9 cellular contexts compared by ENCODE assay signal in the genomic region with DNA sequence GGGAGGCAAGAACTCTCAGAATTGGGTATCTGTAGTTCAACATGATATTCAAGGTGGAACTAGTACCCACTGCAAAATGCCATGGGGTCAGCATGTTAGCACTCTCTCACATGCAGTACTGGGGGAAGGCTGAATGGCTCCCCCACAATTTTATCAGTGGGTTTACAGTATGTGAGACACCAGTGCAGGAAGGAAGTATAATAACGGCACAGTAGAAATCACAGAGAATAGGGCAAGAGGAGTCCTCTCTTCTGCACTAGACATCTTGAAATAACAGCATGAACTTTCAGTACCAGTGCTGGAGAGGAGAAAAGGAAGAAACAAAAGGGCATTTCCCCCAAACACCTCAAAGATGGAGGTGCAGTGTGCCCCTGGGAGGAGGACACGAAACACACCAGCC. TPM values are rescaled to one million over a fixed set of nuclear protein-coding genes. Genes with fewer than 3 reads are reported as not detected.
DNase-seq lines count a peak whose midpoint lies in the region; ATAC-seq and TF ChIP-seq lines count a peak whose summit lies in the region.
"Had no signal": no experiment of that assay in that cellular context is flagged by ENCODE, and none has a peak within 500 bp of the region (broad histone marks: within the 10 kb centered on the region; RNA-seq: fewer than 3 reads in every experiment).

No MANE protein-coding gene starts in this region.

- H3K27ac ChIP-seq in H9 (ENCODE audit: insufficient read length, low read depth, low read length), result no peak overlapping the region
- peak overlapping the region in 12 of 21 experiments; percentile 9 to 96 (median 90) for H3K27ac ChIP-seq in skin epidermis

- H3K23me2 ChIP-seq in H9 (ENCODE audit: insufficient read length, low read depth, low read length, poor library complexity, severe bottlenecking), result peaks cover 6% of the 10 kb centered on the region

- peak overlapping the region; percentile 59 to 98 (median 79); a peak in 4 of 7 replicates for H3K27ac Mint-ChIP-seq in H9
- peak overlapping the region; percentile 98 for H3K27ac Mint-ChIP-seq in T-helper 17 cell

- H3K4me1 ChIP-seq in H9 (ENCODE audit: insufficient read depth, low read length), result no peaks in the 10 kb centered on the region; the same call in 1 of the 2 replicates

- WGBS in H9 (ENCODE audit: extremely low coverage, insufficient read length, low lambda C conversion rate), result no CpG with 5 or more reads among the region's 2 CpGs

- H3K4me2 ChIP-seq in H9 (ENCODE audit: insufficient read depth, insufficient read length, low read length), result peak overlapping the region; percentile 90

- H2BK15ac ChIP-seq in H9 (ENCODE audit: low read depth, low read length), result no peak overlapping the region

- ATAC-seq in T-helper 17 cell, result peak; percentile 17

- H3K4me1 Mint-ChIP-seq in H9 (peaks cover 40 to 45% of the 10 kb centered on the region in 2 experiments), T-helper 17 cell (peaks cover 55% of the 10 kb centered on the region)

- no peak overlapping the region for H3K9ac ChIP-seq in H9 (ENCODE audit: extremely low read depth, insufficient read length, low read length)

- H2BK120ac ChIP-seq in H9 (ENCODE audit: low read depth, low read length, poor library complexity, severe bottlenecking), result no peak overlapping the region

- no peak overlapping the region for H2BK5ac ChIP-seq in H9 (ENCODE audit: insufficient read length, low read length)

- H3K9me3 ChIP-seq in H9 (ENCODE audit: control insufficient read depth, low read depth, low read length), result no peaks in the 10 kb centered on the region
- no peaks in the 10 kb centered on the region for H3K9me3 ChIP-seq in T-helper 17 cell (ENCODE audit: control insufficient read depth, low read length, poor library complexity, severe bottlenecking)

- H4K8ac ChIP-seq in H9 (replicated peaks; ENCODE audit: insufficient read length, low read depth, low read length), result no peak overlapping the region

- no peak overlapping the region for H3K23ac ChIP-seq in H9 (ENCODE audit: insufficient read length, low read depth, low read length)

- H3K9me3 Mint-ChIP-seq in H9, result no peaks in the 10 kb centered on the region

- no peak overlapping the region for H2BK20ac ChIP-seq in H9 (ENCODE audit: low read depth, low read length, poor library complexity, severe bottlenecking)

- no peak overlapping the region for H2BK12ac ChIP-seq in H9 (ENCODE audit: insufficient read length, low read depth, low read length)

- no peak overlapping the region for H2AK5ac ChIP-seq in H9 (ENCODE audit: insufficient read length, low read length)

- H3K4me3 ChIP-seq in skin epidermis, result peak overlapping the region in 3 of 7 experiments; percentile 71 to 93 (median 89)

- H4K91ac ChIP-seq in H9 (ENCODE audit: insufficient read length, low read depth, low read length), result no peak overlapping the region

- H3K27me3 ChIP-seq in H9 (ENCODE audit: insufficient read depth, low read length), result no peaks in the 10 kb centered on the region

- H3K14ac ChIP-seq in H9 (ENCODE audit: insufficient read depth, low read length), result no peak overlapping the region

- H3K18ac ChIP-seq in H9 (ENCODE audit: insufficient read length, low read depth, low read length), result no peak overlapping the region

- H3K79me2 ChIP-seq in H9 (ENCODE audit: insufficient read depth, low read length), result no peaks in the 10 kb centered on the region

- no peak overlapping the region for H3T11ph ChIP-seq in H9 (ENCODE audit: low read length)

- TF ChIP-seq CTCF in H9 (conservative IDR thresholded peaks at IDR 0.05), result no peak

- no peak overlapping the region for H2AFZ ChIP-seq in H9 (ENCODE audit: low read length)

- no peaks in the 10 kb centered on the region for H3K79me1 ChIP-seq in H9 (ENCODE audit: insufficient read depth, low read depth, low read length, poor library complexity, severe bottlenecking)

- H4K5ac ChIP-seq in H9 (ENCODE audit: insufficient read length, low read depth, low read length), result no peak overlapping the region

- peaks cover 33 to 71% (median 56%) of the 10 kb centered on the region in 3 experiments for H3K36me3 Mint-ChIP-seq in H9 (ENCODE audit: insufficient read depth in 1 of 3, low read depth in 3 of 3)
- peaks cover 9% of the 10 kb centered on the region for H3K36me3 Mint-ChIP-seq in T-helper 17 cell (ENCODE audit: low read depth)

- H3K4me3 Mint-ChIP-seq in H9 (peak overlapping the region; percentile 88 to 90), T-helper 17 cell (peak overlapping the region; percentile 94)

- H4K20me1 ChIP-seq in H9 (ENCODE audit: control insufficient read depth, insufficient read depth, insufficient read length), result no peaks in the 10 kb centered on the region

- H3K27me3 Mint-ChIP-seq in H9 (ENCODE audit: low read depth) (peaks cover 11% of the 10 kb centered on the region), T-helper 17 cell (no peaks in the 10 kb centered on the region)

- H3K56ac ChIP-seq in H9 (ENCODE audit: insufficient read length, low read depth, low read length), result no peak overlapping the region

- TF ChIP-seq POLR2A in erythroblast (IDR thresholded peaks at IDR 0.05; ENCODE audit: low read length), result no peak

- H3K4ac ChIP-seq in H9 (ENCODE audit: low read depth, low read length), result no peak overlapping the region

- no peak for DNase-seq in H9
- no peak for DNase-seq in T-helper 17 cell
- DNase-seq in erythroblast (lab: John Stamatoyannopoulos, UW), result peak; percentile 34 to 43
- DNase-seq in NCI-H526 treated with DMSO at 0.1 percent for 48 hours (lab: John Stamatoyannopoulos, UW), result no peak
- DNase-seq in OCI-M1 (lab: John Stamatoyannopoulos, UW), result no peak
- no peak for DNase-seq in HCEC 1CT
- DNase-seq in stimulated activated CD4-positive, alpha-beta T cell treated with anti-CD3 and anti-CD28 coated beads, Interleukin-4, amount 100 ng/mL, for 1 hour, result no peak
- DNase-seq: cerebellar nuclear complex had no signal

RNA-seq across cellular contexts. Expression of gene SLC35B2, which starts 1.5 kb away (rescaled TPM):
- 34.5 and 36.1 TPM in 2 replicates for total RNA-seq in H9 (2021)
- 10 to 100 TPM; 14.7 to 15.2 TPM for total RNA-seq in T-helper 17 cell

RNA-seq across cellular contexts. Expression of gene HSP90AB1, which starts 8.9 kb away (rescaled TPM):
- total RNA-seq in H9 (2021), result 1,986 and 2,056 TPM in 2 replicates
- total RNA-seq in T-helper 17 cell, result 100 to 1,000 TPM; 454 to 478 TPM

RNA-seq across cellular contexts. Expression of gene NFKBIE, which starts 9.5 kb away (rescaled TPM):
- total RNA-seq in H9 (2021) (9.7 and 12.1 TPM in 2 replicates), T-helper 17 cell (10 to 100 TPM; 59.2 to 62.8 TPM)

RNA-seq across cellular contexts. Expression of gene TMEM151B, which starts 14.4 kb away (rescaled TPM):
- total RNA-seq in H9 (2021) (2.4 and 2.7 TPM in 2 replicates), T-helper 17 cell (not detected)

RNA-seq across cellular contexts. Expression of gene SLC29A1, which starts 32.5 kb away (rescaled TPM):
- total RNA-seq in H9 (2021) (118 and 124 TPM in 2 replicates), T-helper 17 cell (1 to 10 TPM; 1.4 to 3.4 TPM)

Comparison
In these comparisons a context has a peak if more than half of its experiments do, and no peak if none do; other contexts are left out.
1. DNase-seq: peak in erythroblast (2 of 2); none in H9 (single experiment), T-helper 17 cell (0 of 3), NCI-H526 treated with DMSO at 0.1 percent for 48 hours (single experiment), OCI-M1 (single experiment), HCEC 1CT (single experiment) and stimulated activated CD4-positive, alpha-beta T cell treated with anti-CD3 and anti-CD28 coated beads, Interleukin-4, amount 100 ng/mL, for 1 hour (single experiment).